ENCODE assay signal across 18 cellular contexts in genomic region chr9:35569206-35569605, GRCh38. TPM values are rescaled to one million over a fixed set of nuclear protein-coding genes. Genes with fewer than 3 reads are reported as not detected.
DNase-seq lines count a peak whose midpoint lies in the region; ATAC-seq, FAIRE-seq and TF ChIP-seq lines count a peak whose summit lies in the region.
"Had no signal": no experiment of that assay in that cellular context is flagged by ENCODE, and none has a peak within 500 bp of the region (broad histone marks: within the 10 kb centered on the region; RNA-seq: fewer than 3 reads in every experiment).

No MANE protein-coding gene starts in this region.

- H3K27me3 ChIP-seq in pancreas, result no peaks in the 10 kb centered on the region
- H3K27me3 ChIP-seq: right atrium auricular region had no signal

- intact Hi-C loops in pancreas (cut with DNase I), result no loop called here

- H3K4me3 ChIP-seq in pancreas, result no peak overlapping the region
- H3K4me3 ChIP-seq: left ventricle myocardium inferior, right atrium auricular region had no signal

- TF ChIP-seq CTCF in GM13976 (IDR thresholded peaks at IDR 0.05; ENCODE audit: borderline replicate concordance, control extremely low read depth, extremely low read depth, insufficient read depth, missing control alignments) (no peak), pancreas (IDR thresholded peaks at IDR 0.05) (no peak)

- H3K4me3 Mint-ChIP-seq in activated naive CD8-positive, alpha-beta T cell treated with anti-CD3 and anti-CD28 coated beads, Interleukin-2, amount 10 ng/mL, durations not matched to agents 7 days and 5 days, result no peak overlapping the region
- H3K4me3 Mint-ChIP-seq: nephron had no signal

- WGBS in pancreas, 2 donors, result 79 to 82% methylated on average over 5 of the region's 5 CpGs

- in situ Hi-C loops in GM13976 (cut with MboI; ENCODE audit: low sequenced_read_pairs, unreplicated experiment), result no loop called here

- H3K27me3 Mint-ChIP-seq in activated naive CD8-positive, alpha-beta T cell treated with anti-CD3 and anti-CD28 coated beads, Interleukin-2, amount 10 ng/mL, durations not matched to agents 7 days and 5 days, result no peaks in the 10 kb centered on the region

- no peaks in the 10 kb centered on the region for H3K9me3 Mint-ChIP-seq in activated naive CD8-positive, alpha-beta T cell treated with anti-CD3 and anti-CD28 coated beads, Interleukin-2, amount 10 ng/mL, durations not matched to agents 7 days and 5 days
- H3K9me3 Mint-ChIP-seq: nephron had no signal

- ATAC-seq in GM21526 (IDR thresholded peaks at IDR 0.05; ENCODE audit: low FRiP score, unreplicated experiment) (peak; percentile 60), HG03354 (IDR thresholded peaks at IDR 0.05; ENCODE audit: poor library complexity, severe bottlenecking, unreplicated experiment) (peak; percentile 73), GM19463 (IDR thresholded peaks at IDR 0.05; ENCODE audit: unreplicated experiment) (no peak), pancreas (no peak)
- ATAC-seq in activated naive CD8-positive, alpha-beta T cell treated with anti-CD3 and anti-CD28 coated beads, Interleukin-2, amount 10 ng/mL, durations not matched to agents 7 days and 5 days (ENCODE audit: low read depth), result no peak
- ATAC-seq: SK-N-SH treated with all-trans-retinoic acid at 6 μM for 48 hours had no signal

- no peak overlapping the region for H3K27ac ChIP-seq in pancreas
- H3K27ac ChIP-seq: left ventricle myocardium inferior, right atrium auricular region, WERI-Rb-1 had no signal

- peak overlapping the region; percentile 63 for H3K27ac Mint-ChIP-seq in activated naive CD8-positive, alpha-beta T cell treated with anti-CD3 and anti-CD28 coated beads, Interleukin-2, amount 10 ng/mL, durations not matched to agents 7 days and 5 days
- H3K27ac Mint-ChIP-seq: nephron had no signal

- no peak for FAIRE-seq in pancreas (lab: Jason Lieb, UNC)

- H3K9me3 ChIP-seq in pancreas, result no peaks in the 10 kb centered on the region
- H3K9me3 ChIP-seq: left ventricle myocardium inferior, right atrium auricular region had no signal

- POLR2A ChIA-PET in activated naive CD8-positive, alpha-beta T cell treated with anti-CD3 and anti-CD28 coated beads, Interleukin-2, amount 10 ng/mL, durations not matched to agents 7 days and 5 days (lab: Charles Lee), result interaction anchor here (0.7 to 0.8 kb wide), 3 partner anchors 8 to 454 kb away, joined by 3 read pairs; partner anchors contain the start of gene ATOSB

- H3K4me1 ChIP-seq in pancreas, result no peaks in the 10 kb centered on the region

- H3K36me3 ChIP-seq in pancreas, result no peaks in the 10 kb centered on the region
- H3K36me3 ChIP-seq: left ventricle myocardium inferior, right atrium auricular region, WERI-Rb-1 had no signal

- H3K4me1 Mint-ChIP-seq in activated naive CD8-positive, alpha-beta T cell treated with anti-CD3 and anti-CD28 coated beads, Interleukin-2, amount 10 ng/mL, durations not matched to agents 7 days and 5 days, result peaks cover 28% of the 10 kb centered on the region

- peaks cover 9% of the 10 kb centered on the region for H3K36me3 Mint-ChIP-seq in activated naive CD8-positive, alpha-beta T cell treated with anti-CD3 and anti-CD28 coated beads, Interleukin-2, amount 10 ng/mL, durations not matched to agents 7 days and 5 days

- DNase-seq in GM13976 (ENCODE audit: low spot score) (peak; percentile 37), pancreas (no peak), NCI-H69 (lab: John Stamatoyannopoulos, UW) (no peak)
- DNase-seq in activated naive CD8-positive, alpha-beta T cell treated with anti-CD3 and anti-CD28 coated beads, Interleukin-2, amount 10 ng/mL, durations not matched to agents 7 days and 5 days, result no peak
- no peak for DNase-seq in stimulated activated CD4-positive, alpha-beta T cell treated with anti-CD3 and anti-CD28 coated beads, Interleukin-15, amount 100 ng/mL, for 24 hours
- DNase-seq: C1 segment of cervical spinal cord; dermis blood vessel endothelial cell; hypothalamus; left ventricle myocardium inferior; NCI-H2107; stimulated activated CD4-positive, alpha-beta T cell treated with anti-CD3 and anti-CD28 coated beads, Interleukin-4, amount 100 ng/mL, for 4 hours; WERI-Rb-1 had no signal

RNA-seq across cellular contexts. Expression of gene TESK1, which starts 35.9 kb away (rescaled TPM):
- total RNA-seq in activated naive CD8-positive, alpha-beta T cell treated with anti-CD3 and anti-CD28 coated beads, Interleukin-2, amount 10 ng/mL, durations not matched to agents 7 days and 5 days, result 10 to 100 TPM; 42.2 to 42.8 TPM
- 10 to 100 TPM; 12.1 to 23.0 (median 14.2) TPM for total RNA-seq in pancreas
- polyA plus RNA-seq in pancreas, result 10 to 100 TPM; 38.7 to 56.6 TPM

RNA-seq across cellular contexts. Expression of gene CD72, which starts 49.0 kb away (rescaled TPM):
- 10 to 100 TPM; 15.3 to 18.4 TPM for total RNA-seq in activated naive CD8-positive, alpha-beta T cell treated with anti-CD3 and anti-CD28 coated beads, Interleukin-2, amount 10 ng/mL, durations not matched to agents 7 days and 5 days
- total RNA-seq in pancreas, result 1 to 10 TPM in 5 of 6 donors, under 1 TPM in 1; 0.88 to 3.4 (median 2.9) TPM
- polyA plus RNA-seq in pancreas, result 1 to 10 TPM; 3.5 to 7.7 TPM
- total RNA-seq: dermis blood vessel endothelial cell had no signal

Comparison
In these comparisons a context has a peak if more than half of its experiments do, and no peak if none do; other contexts are left out.
1. ATAC-seq: peak in GM21526 (single experiment) and HG03354 (single experiment); none in activated naive CD8-positive, alpha-beta T cell treated with anti-CD3 and anti-CD28 coated beads, Interleukin-2, amount 10 ng/mL, durations not matched to agents 7 days and 5 days (single experiment), GM19463 (single experiment) and pancreas (0 of 4).